6 cellular contexts compared by ENCODE assay signal in genomic region chr7:57060506-57060905, GRCh38.
A peak's percentile ranks its signal among the peaks of the same experiment; 100 is the strongest.
DNase-seq lines count a peak whose midpoint lies in the region; ATAC-seq, FAIRE-seq and TF ChIP-seq lines count a peak whose summit lies in the region.
"Not testable (repeated sequence)": the region's sequence is repeated elsewhere in the genome, so short reads cannot be mapped to it uniquely, and the experiment has no call there.

No MANE protein-coding gene starts in this region.

- WGBS in right cardiac atrium, result 81% methylated on average over 14 of the region's 15 CpGs

- not testable (repeated sequence) for TF ChIP-seq CTCF in CD14-positive monocyte (IDR thresholded peaks at IDR 0.05); kidney (IDR thresholded peaks at IDR 0.05; ENCODE audit: borderline replicate concordance, extremely low read depth, insufficient read depth); upper lobe of right lung (IDR thresholded peaks at IDR 0.05)

- H3K27ac ChIP-seq in right cardiac atrium (ENCODE audit: low read length); kidney (ENCODE audit: low read depth in 2 of 2, low read length in 2 of 2); upper lobe of right lung: not testable (repeated sequence)

- H3K4me1 ChIP-seq in right cardiac atrium (ENCODE audit: control insufficient read depth, insufficient read depth, low read length); kidney (ENCODE audit: control insufficient read depth in 1 of 2, insufficient read depth in 1 of 2, low read depth in 1 of 2, low read length in 2 of 2); upper lobe of right lung: not testable (repeated sequence)

- H3K9me3 ChIP-seq in right cardiac atrium (ENCODE audit: control insufficient read depth, low read length); kidney (ENCODE audit: control insufficient read depth in 1 of 2, low read length in 2 of 2); upper lobe of right lung: not testable (repeated sequence)

- not testable (repeated sequence) for H3K27me3 ChIP-seq in right cardiac atrium (ENCODE audit: control insufficient read depth, insufficient read depth); upper lobe of right lung

- peak; percentile 24 for ATAC-seq in activated naive CD8-positive, alpha-beta T cell treated with anti-CD3 and anti-CD28 coated beads, Interleukin-2, amount 50 U/mL, for 24 hours
- not testable (repeated sequence) for ATAC-seq in right cardiac atrium
- peak; percentile 19 for ATAC-seq in upper lobe of right lung

- H3K4me3 Mint-ChIP-seq in CD14-positive monocyte; activated naive CD8-positive, alpha-beta T cell treated with anti-CD3 and anti-CD28 coated beads, Interleukin-2, amount 50 U/mL, for 24 hours: not testable (repeated sequence)

- intact Hi-C loops in CD14-positive monocyte (cut with micrococcal nuclease); right cardiac atrium (cut with DNase I); kidney (cut with DNase I); upper lobe of right lung (cut with DNase I): not testable (repeated sequence)

- not testable (repeated sequence) for H3K9ac ChIP-seq in kidney (ENCODE audit: low read length in 2 of 2)

- peaks cover 5 to 21% (median 14%) of the 10 kb centered on the region in 7 donors for H3K9me3 Mint-ChIP-seq in CD14-positive monocyte
- H3K9me3 Mint-ChIP-seq in activated naive CD8-positive, alpha-beta T cell treated with anti-CD3 and anti-CD28 coated beads, Interleukin-2, amount 50 U/mL, for 24 hours, result peaks cover 12% of the 10 kb centered on the region

- H3K4me3 ChIP-seq in right cardiac atrium (ENCODE audit: low read length); kidney (ENCODE audit: low read length in 2 of 2); upper lobe of right lung: not testable (repeated sequence)

- not testable (repeated sequence) for H3K27ac Mint-ChIP-seq in CD14-positive monocyte; activated naive CD8-positive, alpha-beta T cell treated with anti-CD3 and anti-CD28 coated beads, Interleukin-2, amount 50 U/mL, for 24 hours

- DNase-seq in CD14-positive monocyte (ENCODE audit: low spot score) (peak; percentile 36), right cardiac atrium (peak in 2 of 3 donors; percentile 15 to 25), islet precursor cell (peak; percentile 22), kidney (peak; percentile 29)
- DNase-seq in activated naive CD8-positive, alpha-beta T cell treated with anti-CD3 and anti-CD28 coated beads, Interleukin-2, amount 50 U/mL, for 24 hours; upper lobe of right lung: not testable (repeated sequence)

- FAIRE-seq in kidney (lab: Jason Lieb, UNC), result not testable (repeated sequence)

- not testable (repeated sequence) for H3K36me3 ChIP-seq in kidney (ENCODE audit: control insufficient read depth in 1 of 2, insufficient read depth in 2 of 2, low read length in 2 of 2); upper lobe of right lung

- H3K27me3 Mint-ChIP-seq in CD14-positive monocyte (ENCODE audit: low read depth in 3 of 3); activated naive CD8-positive, alpha-beta T cell treated with anti-CD3 and anti-CD28 coated beads, Interleukin-2, amount 50 U/mL, for 24 hours: not testable (repeated sequence)

- not testable (repeated sequence) for H3K4me1 Mint-ChIP-seq in CD14-positive monocyte; activated naive CD8-positive, alpha-beta T cell treated with anti-CD3 and anti-CD28 coated beads, Interleukin-2, amount 50 U/mL, for 24 hours

- H3K36me3 Mint-ChIP-seq in CD14-positive monocyte; activated naive CD8-positive, alpha-beta T cell treated with anti-CD3 and anti-CD28 coated beads, Interleukin-2, amount 50 U/mL, for 24 hours (ENCODE audit: low read depth): not testable (repeated sequence)
